ENCODE assay signal across 35 cellular contexts in genomic region chr7:15248514-15248913, GRCh38.
"Had no signal": no experiment of that assay in that cellular context is flagged by ENCODE, and none has a peak within 500 bp of the region (broad histone marks: within the 10 kb centered on the region; RNA-seq: fewer than 3 reads in every experiment).

No MANE protein-coding gene starts in this region.

- H3K9me3 Mint-ChIP-seq: activated CD4-positive, alpha-beta T cell treated with anti-CD3 and anti-CD28 coated beads, Interleukin-2, amount 10 ng/mL, durations not matched to agents 24 days and 14 days; activated T-cell treated with anti-CD3 and anti-CD28 coated beads, Interleukin-2, amount 50 U/mL, for 4 hours; activated T-helper 1 cell treated with anti-CD3 and anti-CD28 coated beads, Interleukin-12 subunit alpha, Interleukin-12 subunit beta, Interleukin-2, Interleukin-4 antibody, amounts not matched to agents 30 ng/mL and 10 ng/mL and 1 ng/mL, durations not matched to agents 14 hours and 24 hours and 36 hours had no signal

- H3K27me3 Mint-ChIP-seq: activated B cell treated with CpG ODN at 0.5 μM for 24 hours; activated CD4-positive, alpha-beta memory T cell treated with anti-CD3 and anti-CD28 coated beads, Interleukin-2, amount 10 ng/mL, durations not matched to agents 7 days and 5 days; activated CD4-positive, alpha-beta T cell treated with anti-CD3 and anti-CD28 coated beads, Interleukin-2, amount 10 ng/mL, durations not matched to agents 24 days and 14 days; activated naive CD8-positive, alpha-beta T cell treated with anti-CD3 and anti-CD28 coated beads for 36 hours; activated T-helper 17 cell treated with anti-CD3 and anti-CD28 coated beads, Interleukin-2, amount 50 U/mL, for 72 hours had no signal

- DNase-seq: activated B cell treated with CpG ODN at 0.5 μM for 24 hours; activated CD4-positive, alpha-beta memory T cell treated with anti-CD3 and anti-CD28 coated beads, Interleukin-2, amount 10 ng/mL, durations not matched to agents 7 days and 5 days; activated CD4-positive, alpha-beta T cell treated with anti-CD3 and anti-CD28 coated beads for 4 hours; activated CD4-positive, alpha-beta T cell treated with anti-CD3 and anti-CD28 coated beads, Interleukin-2, amount 10 ng/mL, durations not matched to agents 24 days and 14 days; activated CD4-positive, alpha-beta T cell treated with anti-CD3 and anti-CD28 coated beads, Interleukin-2, amount 50 U/mL, for 1 hour; activated CD4-positive, alpha-beta T cell treated with anti-CD3 and anti-CD28 coated beads, Interleukin-2, amount 50 U/mL, for 4 hours; activated CD4-positive, CD25-positive, alpha-beta regulatory T cell treated with anti-CD3 and anti-CD28 coated beads, Interleukin-2, amount 50 U/mL, for 72 hours; activated CD8-positive, alpha-beta memory T cell treated with anti-CD3 and anti-CD28 coated beads, Interleukin-2, amount 50 U/mL, for 4 hours; activated effector memory CD4-positive, alpha-beta T cell treated with anti-CD3 and anti-CD28 coated beads, Interleukin-2, amount 50 U/mL, for 16 hours; activated gamma-delta T cell treated with Interleukin-2 at 50 U/mL for 16 hours; activated naive CD4-positive, alpha-beta T cell; activated naive CD4-positive, alpha-beta T cell treated with anti-CD3 and anti-CD28 coated beads for 36 hours; activated naive CD4-positive, alpha-beta T cell treated with anti-CD3 and anti-CD28 coated beads, Interleukin-2, amount 50 U/mL, for 16 hours; activated naive CD8-positive, alpha-beta T cell treated with anti-CD3 and anti-CD28 coated beads for 36 hours; activated T-cell treated with anti-CD3 and anti-CD28 coated beads for 4 hours; activated T-cell treated with anti-CD3 and anti-CD28 coated beads, Interleukin-2, amount 50 U/mL, for 1 hour; activated T-cell treated with anti-CD3 and anti-CD28 coated beads, Interleukin-2, amount 50 U/mL, for 4 hours; activated T-cell treated with anti-CD3 and anti-CD28 coated beads, Interleukin-2, amount 50 U/mL, for 72 hours; adrenal gland; amniotic stem cell; aorta; body of pancreas; brain microvascular endothelial cell; central memory CD4-positive, alpha-beta T cell; T-helper 1 cell; T-helper 2 cell; T-helper 9 cell had no signal

- H3K4me3 Mint-ChIP-seq: activated B cell treated with CpG ODN at 0.5 μM for 24 hours; activated CD4-positive, alpha-beta memory T cell treated with anti-CD3 and anti-CD28 coated beads, Interleukin-2, amount 10 ng/mL, durations not matched to agents 7 days and 5 days; activated CD4-positive, alpha-beta T cell treated with anti-CD3 and anti-CD28 coated beads, Interleukin-2, amount 10 ng/mL, durations not matched to agents 24 days and 14 days; activated naive CD4-positive, alpha-beta T cell treated with anti-CD3 and anti-CD28 coated beads for 36 hours; activated naive CD8-positive, alpha-beta T cell treated with anti-CD3 and anti-CD28 coated beads for 36 hours; activated T-cell treated with anti-CD3 and anti-CD28 coated beads, Interleukin-2, amount 50 U/mL, for 4 hours; activated T-cell treated with anti-CD3 and anti-CD28 coated beads, Interleukin-2, amount 50 U/mL, for 72 hours; activated T-helper 1 cell treated with anti-CD3 and anti-CD28 coated beads, Interleukin-12 subunit alpha, Interleukin-12 subunit beta, Interleukin-2, Interleukin-4 antibody, amounts not matched to agents 30 ng/mL and 10 ng/mL and 1 ng/mL, durations not matched to agents 14 hours and 24 hours and 36 hours; activated T-helper 17 cell treated with anti-CD3 and anti-CD28 coated beads, Interleukin-2, amount 50 U/mL, for 72 hours; T-helper 1 cell treated with Interleukin-12 subunit alpha and Interleukin-12 subunit beta and Interleukin-4 antibody, amounts not matched to agents 30 μg/mL and 1 μg/mL, for 36 hours; T-helper 2 cell treated with Interferon-gamma antibody and Interleukin-4, amounts not matched to agents 5 μg/mL and 100 μg/mL, for 36 hours had no signal

- ATAC-seq: activated naive CD4-positive, alpha-beta T cell treated with anti-CD3 and anti-CD28 coated beads, Interleukin-2, amount 50 U/mL, for 72 hours; activated T-cell treated with anti-CD3 and anti-CD28 coated beads, Interleukin-2, amount 50 U/mL, for 4 hours; activated T-cell treated with anti-CD3 and anti-CD28 coated beads, Interleukin-2, amount 50 U/mL, for 72 hours; activated T-helper 17 cell treated with anti-CD3 and anti-CD28 coated beads, Interleukin-2, amount 50 U/mL, for 72 hours; body of pancreas had no signal

- H3K4me1 Mint-ChIP-seq: activated B cell treated with CpG ODN at 0.5 μM for 24 hours; activated CD4-positive, alpha-beta memory T cell treated with anti-CD3 and anti-CD28 coated beads, Interleukin-2, amount 10 ng/mL, durations not matched to agents 7 days and 5 days; activated CD4-positive, alpha-beta T cell treated with anti-CD3 and anti-CD28 coated beads, Interleukin-2, amount 10 ng/mL, durations not matched to agents 24 days and 14 days; activated naive CD8-positive, alpha-beta T cell treated with anti-CD3 and anti-CD28 coated beads for 36 hours; activated T-helper 17 cell treated with anti-CD3 and anti-CD28 coated beads, Interleukin-2, amount 50 U/mL, for 72 hours had no signal

- H3K27ac Mint-ChIP-seq: activated B cell treated with CpG ODN at 0.5 μM for 24 hours; activated CD4-positive, alpha-beta memory T cell treated with anti-CD3 and anti-CD28 coated beads, Interleukin-2, amount 10 ng/mL, durations not matched to agents 7 days and 5 days; activated CD4-positive, alpha-beta T cell treated with anti-CD3 and anti-CD28 coated beads, Interleukin-2, amount 10 ng/mL, durations not matched to agents 24 days and 14 days; activated naive CD4-positive, alpha-beta T cell treated with anti-CD3 and anti-CD28 coated beads for 36 hours; activated naive CD4-positive, alpha-beta T cell treated with anti-CD3 and anti-CD28 coated beads, Interleukin-2, amount 50 U/mL, for 72 hours; activated naive CD8-positive, alpha-beta T cell treated with anti-CD3 and anti-CD28 coated beads for 36 hours; activated T-cell treated with anti-CD3 and anti-CD28 coated beads, Interleukin-2, amount 50 U/mL, for 72 hours; activated T-helper 1 cell treated with anti-CD3 and anti-CD28 coated beads, Interleukin-12 subunit alpha, Interleukin-12 subunit beta, Interleukin-2, Interleukin-4 antibody, amounts not matched to agents 30 ng/mL and 10 ng/mL and 1 ng/mL, durations not matched to agents 14 hours and 24 hours and 36 hours; activated T-helper 17 cell treated with anti-CD3 and anti-CD28 coated beads, Interleukin-2, amount 50 U/mL, for 72 hours; T-helper 1 cell treated with Interleukin-12 subunit alpha and Interleukin-12 subunit beta and Interleukin-4 antibody, amounts not matched to agents 30 μg/mL and 1 μg/mL, for 36 hours; T-helper 2 cell treated with Interferon-gamma antibody and Interleukin-4, amounts not matched to agents 5 μg/mL and 100 μg/mL, for 36 hours had no signal

- H3K36me3 Mint-ChIP-seq: activated naive CD4-positive, alpha-beta T cell treated with anti-CD3 and anti-CD28 coated beads, Interleukin-2, amount 50 U/mL, for 72 hours; activated naive CD8-positive, alpha-beta T cell treated with anti-CD3 and anti-CD28 coated beads for 36 hours had no signal

- H3K4me3 ChIP-seq: adrenal gland, body of pancreas, breast epithelium had no signal

- FAIRE-seq: astrocyte, TTC549 had no signal
